Comparison of ENCODE assay signal across 18 cellular contexts in genomic region chr3:120875989-120876388, GRCh38. TPM values are rescaled to one million over a fixed set of nuclear protein-coding genes. Genes with fewer than 3 reads are reported as not detected.
"Had no signal": no experiment of that assay in that cellular context is flagged by ENCODE, and none has a peak within 500 bp of the region (broad histone marks: within the 10 kb centered on the region; RNA-seq: fewer than 3 reads in every experiment).

No MANE protein-coding gene starts in this region.

- H3K27ac ChIP-seq: left ventricle myocardium inferior, stomach, thoracic aorta had no signal

- H3K36me3 Mint-ChIP-seq: activated naive CD4-positive, alpha-beta T cell treated with anti-CD3 and anti-CD28 coated beads, Interleukin-2, amount 10 ng/mL, durations not matched to agents 7 days and 5 days had no signal

- H3K27me3 Mint-ChIP-seq: activated naive CD4-positive, alpha-beta T cell treated with anti-CD3 and anti-CD28 coated beads, Interleukin-2, amount 10 ng/mL, durations not matched to agents 7 days and 5 days had no signal

- H3K9me3 ChIP-seq: left ventricle myocardium inferior, ovary, stomach, thoracic aorta had no signal

- H3K4me1 Mint-ChIP-seq: activated naive CD4-positive, alpha-beta T cell treated with anti-CD3 and anti-CD28 coated beads, Interleukin-2, amount 10 ng/mL, durations not matched to agents 7 days and 5 days; activated T-helper 17 cell treated with anti-CD3 and anti-CD28 coated beads, Interleukin-2, amount 50 U/mL, for 72 hours; neural crest cell had no signal

- H3K27ac Mint-ChIP-seq: activated naive CD4-positive, alpha-beta T cell treated with anti-CD3 and anti-CD28 coated beads, Interleukin-2, amount 10 ng/mL, durations not matched to agents 7 days and 5 days; activated T-helper 17 cell treated with anti-CD3 and anti-CD28 coated beads, Interleukin-2, amount 50 U/mL, for 72 hours had no signal

- ATAC-seq: activated T-helper 17 cell treated with anti-CD3 and anti-CD28 coated beads, Interleukin-2, amount 50 U/mL, for 72 hours had no signal

- H3K4me3 ChIP-seq: left ventricle myocardium inferior, ovary, stomach, thoracic aorta had no signal

- H3K4me1 ChIP-seq: left ventricle myocardium inferior, stomach had no signal

- H3K4me3 Mint-ChIP-seq: activated naive CD4-positive, alpha-beta T cell treated with anti-CD3 and anti-CD28 coated beads, Interleukin-2, amount 10 ng/mL, durations not matched to agents 7 days and 5 days; activated T-helper 17 cell treated with anti-CD3 and anti-CD28 coated beads, Interleukin-2, amount 50 U/mL, for 72 hours; neural crest cell had no signal

- H3K27me3 ChIP-seq: ovary, stomach had no signal

- H3K9me3 Mint-ChIP-seq: activated naive CD4-positive, alpha-beta T cell treated with anti-CD3 and anti-CD28 coated beads, Interleukin-2, amount 10 ng/mL, durations not matched to agents 7 days and 5 days; activated T-helper 17 cell treated with anti-CD3 and anti-CD28 coated beads, Interleukin-2, amount 50 U/mL, for 72 hours; neural crest cell had no signal

- DNase-seq: activated CD4-positive, alpha-beta T cell treated with anti-CD3 and anti-CD28 coated beads, Interleukin-2, amount 50 U/mL, for 1 hour; activated naive CD4-positive, alpha-beta T cell treated with anti-CD3 and anti-CD28 coated beads, Interleukin-2, amount 10 ng/mL, durations not matched to agents 7 days and 5 days; activated T-cell treated with anti-CD3 and anti-CD28 coated beads for 4 hours; central memory CD4-positive, alpha-beta T cell; cortex of kidney; effector CD8-positive, alpha-beta T cell; hypothalamus; islet precursor cell; left ventricle myocardium inferior; ovary; stomach; T-helper 2 cell had no signal

- H3K36me3 ChIP-seq: left ventricle myocardium inferior, ovary, stomach, thoracic aorta had no signal

RNA-seq across cellular contexts. Expression of gene STXBP5L, which starts 32.0 kb away (rescaled TPM):
- total RNA-seq: activated CD8-positive, alpha-beta memory T cell treated with anti-CD3 and anti-CD28 coated beads for 36 hours; activated T-helper 17 cell treated with anti-CD3 and anti-CD28 coated beads, Interleukin-2, amount 50 U/mL, for 72 hours; left ventricle myocardium inferior; mesenteric fat pad; skeletal muscle tissue had no signal
